ENCODE assay signal across 10 cellular contexts in genomic region chr18:80023173-80023572, GRCh38. TPM values are rescaled to one million over a fixed set of nuclear protein-coding genes. Genes with fewer than 3 reads are reported as not detected.
DNase-seq lines count a peak whose midpoint lies in the region; ATAC-seq and TF ChIP-seq lines count a peak whose summit lies in the region.
"Had no signal": no experiment of that assay in that cellular context is flagged by ENCODE, and none has a peak within 500 bp of the region (broad histone marks: within the 10 kb centered on the region; RNA-seq: fewer than 3 reads in every experiment).

No MANE protein-coding gene starts in this region.

- TF ChIP-seq RAD21 in SK-N-SH (IDR thresholded peaks at IDR 0.05; ENCODE audit: low read length): no peak

- no peaks in the 10 kb centered on the region for H3K79me2 ChIP-seq in SK-N-SH (ENCODE audit: insufficient read depth)

- no peaks in the 10 kb centered on the region for H3F3A ChIP-seq in SK-N-SH (replicated peaks; ENCODE audit: insufficient read depth)

- H4K20me1 ChIP-seq in SK-N-SH (ENCODE audit: insufficient read depth): no peaks in the 10 kb centered on the region
- H4K20me1 ChIP-seq: BLaER1 had no signal

- H3K36me3 ChIP-seq in SK-N-SH (replicated peaks in 1 of 2; ENCODE audit: control insufficient read depth in 1 of 2, insufficient read depth in 2 of 2, low read length in 1 of 2) (no peaks in the 10 kb centered on the region), lower lobe of right lung (no peaks in the 10 kb centered on the region)

- H3K27me3 ChIP-seq in SK-N-SH (ENCODE audit: insufficient read depth): no peaks in the 10 kb centered on the region
- no peaks in the 10 kb centered on the region for H3K27me3 ChIP-seq in lower lobe of right lung (ENCODE audit: low read depth)
- H3K27me3 ChIP-seq: BLaER1 had no signal

- intact Hi-C loops in lower lobe of right lung (cut with DNase I): no loop called here

- H3K4me3 ChIP-seq in SK-N-SH (ENCODE audit: low read depth in 2 of 2, low read length in 1 of 2): no peak overlapping the region
- no peak overlapping the region for H3K4me3 ChIP-seq in lower lobe of right lung

- peaks cover 70% of the 10 kb centered on the region for H3K9me3 Mint-ChIP-seq in HFFc6
- H3K9me3 Mint-ChIP-seq in activated naive CD8-positive, alpha-beta T cell treated with anti-CD3 and anti-CD28 coated beads for 36 hours: peaks cover 61% of the 10 kb centered on the region

- peaks cover 17% of the 10 kb centered on the region for H3K4me1 Mint-ChIP-seq in HFFc6 (ENCODE audit: low read depth)
- H3K4me1 Mint-ChIP-seq in activated naive CD8-positive, alpha-beta T cell treated with anti-CD3 and anti-CD28 coated beads for 36 hours: no peaks in the 10 kb centered on the region

- no peak overlapping the region for H2AFZ ChIP-seq in SK-N-SH (ENCODE audit: low read depth)

- H3K9ac ChIP-seq in SK-N-SH: no peak overlapping the region
- H3K9ac ChIP-seq: BLaER1 had no signal

- no peaks in the 10 kb centered on the region for H3K4me1 ChIP-seq in SK-N-SH (ENCODE audit: control insufficient read depth in 1 of 2, insufficient read depth in 2 of 2, low read depth in 1 of 2, low read length in 1 of 2)
- no peaks in the 10 kb centered on the region for H3K4me1 ChIP-seq in lower lobe of right lung
- H3K4me1 ChIP-seq: BLaER1 had no signal

- H3K9me3 ChIP-seq in SK-N-SH (peaks cover 24% of the 10 kb centered on the region; the same call in 1 of the 2 replicates), lower lobe of right lung (peaks cover 73% of the 10 kb centered on the region)

- H3K27ac ChIP-seq in SK-N-SH (ENCODE audit: low read depth in 2 of 2, low read length in 1 of 2) (no peak overlapping the region), lower lobe of right lung (no peak overlapping the region), RWPE1 (no peak overlapping the region)
- H3K27ac ChIP-seq: BLaER1 had no signal

- no peak for TF ChIP-seq EP300 in SK-N-SH (IDR thresholded peaks at IDR 0.05; ENCODE audit: borderline replicate concordance in 1 of 2, low read depth in 1 of 2, low read length in 1 of 2)

- peak; percentile 53 for TF ChIP-seq CTCF in SK-N-SH (IDR thresholded peaks at IDR 0.05)
- peak; percentile 72 for TF ChIP-seq CTCF in HFFc6 (IDR thresholded peaks at IDR 0.05)
- peak; percentile 10 for TF ChIP-seq CTCF in lower lobe of right lung (IDR thresholded peaks at IDR 0.05)
- no peak; the same call in 1 of the 2 replicates for TF ChIP-seq CTCF in RWPE1 (conservative IDR thresholded peaks at IDR 0.05; ENCODE audit: low read depth)

- H3K9me2 ChIP-seq in SK-N-SH: no peaks in the 10 kb centered on the region

- H3K36me3 Mint-ChIP-seq in HFFc6 (ENCODE audit: low read depth): peaks cover 49% of the 10 kb centered on the region
- peaks cover 57% of the 10 kb centered on the region for H3K36me3 Mint-ChIP-seq in activated naive CD8-positive, alpha-beta T cell treated with anti-CD3 and anti-CD28 coated beads for 36 hours

- no peak overlapping the region for H3K27ac Mint-ChIP-seq in HFFc6
- no peak overlapping the region for H3K27ac Mint-ChIP-seq in activated naive CD8-positive, alpha-beta T cell treated with anti-CD3 and anti-CD28 coated beads for 36 hours
- H3K27ac Mint-ChIP-seq: dendritic cell treated with granulocyte-macrophage colony-stimulating factor and Interleukin-4, amounts not matched to agents 40 ng/mL and 50 ng/mL, for 4 days had no signal

- WGBS in SK-N-SH (ENCODE audit: low lambda C conversion rate): 95% methylated on average over 4 of the region's 4 CpGs

- no peaks in the 10 kb centered on the region for H3K27me3 Mint-ChIP-seq in HFFc6 (ENCODE audit: insufficient read depth)
- H3K27me3 Mint-ChIP-seq in activated naive CD8-positive, alpha-beta T cell treated with anti-CD3 and anti-CD28 coated beads for 36 hours: no peaks in the 10 kb centered on the region
- H3K27me3 Mint-ChIP-seq: dendritic cell treated with granulocyte-macrophage colony-stimulating factor and Interleukin-4, amounts not matched to agents 40 ng/mL and 50 ng/mL, for 4 days had no signal

- H3K4me3 Mint-ChIP-seq in HFFc6: no peak overlapping the region
- no peak overlapping the region for H3K4me3 Mint-ChIP-seq in activated naive CD8-positive, alpha-beta T cell treated with anti-CD3 and anti-CD28 coated beads for 36 hours
- H3K4me3 Mint-ChIP-seq: dendritic cell treated with granulocyte-macrophage colony-stimulating factor and Interleukin-4, amounts not matched to agents 40 ng/mL and 50 ng/mL, for 4 days had no signal

- no peak overlapping the region for H3K4me2 ChIP-seq in SK-N-SH
- H3K4me2 ChIP-seq: BLaER1 had no signal

- CTCF ChIA-PET in SK-N-SH (lab: Yijun Ruan, JAX) (interaction anchor here (0.7 kb wide), 1 partner anchor 73 kb away, joined by 3 read pairs; no protein-coding TSS in a partner anchor), RWPE1 (lab: Yijun Ruan, JAX) (interaction anchor here (0.6 kb wide), 2 partner anchors 13 to 120 kb away, joined by 3 read pairs; no protein-coding TSS in a partner anchor)

- POLR2A ChIA-PET in SK-N-SH (lab: Yijun Ruan, JAX) (no interaction called here), RWPE1 (lab: Yijun Ruan, JAX; ENCODE audit: low non-redundant PET) (no interaction called here)

- ATAC-seq in SK-N-SH treated with all-trans-retinoic acid at 6 μM for 48 hours (no peak), lower lobe of right lung (no peak), HG03135 (IDR thresholded peaks at IDR 0.05; ENCODE audit: unreplicated experiment) (no peak)

- DNase-seq in SK-N-SH: no peak
- DNase-seq in HFFc6: no peak
- DNase-seq in activated naive CD8-positive, alpha-beta T cell treated with anti-CD3 and anti-CD28 coated beads for 36 hours: peak; percentile 19
- no peak for DNase-seq in lower lobe of right lung
- no peak for DNase-seq in RWPE1 (ENCODE audit: low spot score)
- no peak for DNase-seq in glomerular visceral epithelial cell (ENCODE audit: extremely low spot score)

TF ChIP-seq in SK-N-SH, 30 proteins besides CTCF, POLR2A, EP300 and RAD21:
- TF ChIP-seq FOXJ3 (CRISPR knock-in tag; IDR thresholded peaks at IDR 0.05) (no peak), MEF2A (IDR thresholded peaks at IDR 0.05; ENCODE audit: borderline replicate concordance, low read depth) (no peak), MXI1 (IDR thresholded peaks at IDR 0.05; ENCODE audit: low read depth, low read length) (no peak), FOSL2 (IDR thresholded peaks at IDR 0.05; ENCODE audit: borderline replicate concordance, low read depth) (no peak), JUND (IDR thresholded peaks at IDR 0.05) (no peak)

TF ChIP-seq in SK-N-SH treated with all-trans-retinoic acid at 6 μM for 48 hours, 23 proteins besides CTCF, POLR2A, EP300 and RAD21:
- no peak for TF ChIP-seq ESRRG (CRISPR knock-in tag; IDR thresholded peaks at IDR 0.05)
TF ChIP-seq in SK-N-SH treated with all-trans-retinoic acid at 6 μM for 48 hours: peak in this region for 0.

RNA-seq across cellular contexts. Expression of gene RBFA, which starts 11.1 kb away (rescaled TPM):
- polyA plus RNA-seq in SK-N-SH (2012; rRNA removed): 51.4 and 57.6 TPM in 2 replicates
- 49.3 TPM in 2 replicates for polyA plus RNA-seq in SK-N-SH (2012; cell fraction: cytosol; rRNA removed)
- 87.7 and 88.3 TPM in 2 replicates for polyA plus RNA-seq in SK-N-SH (2012; cell fraction: nucleus; rRNA removed)
- 10 to 100 TPM; 24.8 to 28.4 (median 27.2) TPM for total RNA-seq in HFFc6 (2021; fragmentation: NEBNext Ultra II Directional; extraction: Animal tissue kit (Norgen Biotek cat#: 25700))
- 10 to 100 TPM; 53.0 to 54.8 TPM for total RNA-seq in activated naive CD8-positive, alpha-beta T cell treated with anti-CD3 and anti-CD28 coated beads for 36 hours
- total RNA-seq in lower lobe of right lung: 14.8 TPM

RNA-seq across cellular contexts. Expression of gene TXNL4A, which starts 34.8 kb away (rescaled TPM):
- 86.9 and 158 TPM in 2 replicates for polyA plus RNA-seq in SK-N-SH (2012; rRNA removed)
- polyA plus RNA-seq in SK-N-SH (2012; cell fraction: cytosol; rRNA removed): 140 and 195 TPM in 2 replicates
- polyA plus RNA-seq in SK-N-SH (2012; cell fraction: nucleus; rRNA removed): 45.0 and 80.6 TPM in 2 replicates
- 100 to 1,000 TPM; 168 to 187 (median 174) TPM for total RNA-seq in HFFc6 (2021; fragmentation: NEBNext Ultra II Directional; extraction: Animal tissue kit (Norgen Biotek cat#: 25700))
- 100 to 1,000 TPM; 230 to 241 TPM for total RNA-seq in activated naive CD8-positive, alpha-beta T cell treated with anti-CD3 and anti-CD28 coated beads for 36 hours
- 78.7 TPM for total RNA-seq in lower lobe of right lung

RNA-seq across cellular contexts. Expression of gene HSBP1L1, which starts 58.7 kb away (rescaled TPM):
- 7.4 and 8.4 TPM in 2 replicates for polyA plus RNA-seq in SK-N-SH (2012; rRNA removed)
- 7.3 and 7.6 TPM in 2 replicates for polyA plus RNA-seq in SK-N-SH (2012; cell fraction: cytosol; rRNA removed)
- 14.9 and 16.5 TPM in 2 replicates for polyA plus RNA-seq in SK-N-SH (2012; cell fraction: nucleus; rRNA removed)
- 10 to 100 TPM; 20.7 to 25.6 (median 21.6) TPM for total RNA-seq in HFFc6 (2021; fragmentation: NEBNext Ultra II Directional; extraction: Animal tissue kit (Norgen Biotek cat#: 25700))
- total RNA-seq in activated naive CD8-positive, alpha-beta T cell treated with anti-CD3 and anti-CD28 coated beads for 36 hours: 10 to 100 TPM; 11.2 to 14.5 TPM
- 46.6 TPM for total RNA-seq in lower lobe of right lung
